In the genomic region with DNA sequence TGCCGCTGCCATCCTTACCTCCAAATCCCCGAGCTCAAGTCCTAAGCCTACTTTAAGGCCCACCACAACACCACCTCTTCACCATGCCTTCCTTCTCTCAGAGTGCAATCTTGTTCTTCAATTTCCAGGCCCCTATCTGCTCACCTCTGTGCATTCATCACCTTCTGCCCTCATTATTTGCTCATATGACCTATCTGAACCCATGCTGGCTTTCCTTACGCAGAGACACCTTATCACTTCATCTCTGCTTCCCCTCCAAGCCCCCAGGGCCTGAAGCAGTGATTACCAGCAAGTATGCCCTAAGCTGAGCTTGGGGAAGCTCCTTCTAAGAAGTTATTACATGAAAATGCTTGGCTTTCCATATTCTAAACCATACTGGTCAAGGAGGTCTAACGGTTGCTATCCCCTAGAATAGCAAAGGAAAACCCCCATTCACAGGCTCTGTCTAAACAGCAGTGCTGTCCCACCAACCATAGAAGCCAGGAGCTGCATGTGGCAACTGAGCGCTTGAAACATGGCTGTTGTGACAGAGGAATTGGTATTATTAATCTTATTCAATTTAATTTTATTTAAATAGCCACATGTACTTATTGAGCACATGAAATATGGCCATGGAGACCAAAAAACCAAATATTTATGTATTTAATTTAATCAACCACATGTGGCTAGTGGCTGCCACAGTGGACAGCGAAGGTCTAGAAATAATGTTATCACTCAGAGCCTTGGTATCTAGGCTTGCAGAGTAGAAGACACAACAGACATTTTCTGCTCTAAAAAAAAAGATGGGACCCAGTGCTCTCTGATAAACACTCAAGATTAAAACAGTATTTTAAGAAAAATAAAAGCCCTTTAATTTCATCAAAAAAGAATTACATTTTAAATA, we compare ENCODE assay signal across 1 cellular context.
A peak's percentile ranks its signal among the peaks of the same experiment; 100 is the strongest.
TF ChIP-seq lines count a peak whose summit lies in the region.

No MANE protein-coding gene starts in this region.

TF ChIP-seq in K562, 482 proteins besides CTCF, POLR2A, EP300 and RAD21:
- TF ChIP-seq, protein P1, sequence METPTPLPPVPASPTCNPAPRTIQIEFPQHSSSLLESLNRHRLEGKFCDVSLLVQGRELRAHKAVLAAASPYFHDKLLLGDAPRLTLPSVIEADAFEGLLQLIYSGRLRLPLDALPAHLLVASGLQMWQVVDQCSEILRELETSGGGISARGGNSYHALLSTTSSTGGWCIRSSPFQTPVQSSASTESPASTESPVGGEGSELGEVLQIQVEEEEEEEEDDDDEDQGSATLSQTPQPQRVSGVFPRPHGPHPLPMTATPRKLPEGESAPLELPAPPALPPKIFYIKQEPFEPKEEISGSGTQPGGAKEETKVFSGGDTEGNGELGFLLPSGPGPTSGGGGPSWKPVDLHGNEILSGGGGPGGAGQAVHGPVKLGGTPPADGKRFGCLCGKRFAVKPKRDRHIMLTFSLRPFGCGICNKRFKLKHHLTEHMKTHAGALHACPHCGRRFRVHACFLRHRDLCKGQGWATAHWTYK (CRISPR knock-in tag; IDR thresholded peaks at IDR 0.05): 0 out of 2 replicates have a peak, but pooled peaks have one; percentile 60
- TF ChIP-seq SMARCA4 (IDR thresholded peaks at IDR 0.05): no peak
